13 cellular contexts compared by ENCODE assay signal in genomic region chr6:144330588-144330987, GRCh38. TPM values are rescaled to one million over a fixed set of nuclear protein-coding genes. Genes with fewer than 3 reads are reported as not detected.
DNase-seq lines count a peak whose midpoint lies in the region; ATAC-seq and TF ChIP-seq lines count a peak whose summit lies in the region.
"Had no signal": no experiment of that assay in that cellular context is flagged by ENCODE, and none has a peak within 500 bp of the region (broad histone marks: within the 10 kb centered on the region; RNA-seq: fewer than 3 reads in every experiment).

No MANE protein-coding gene starts in this region.

- TF ChIP-seq POLR2A in body of pancreas (IDR thresholded peaks at IDR 0.05): peak in 1 of 3 donors; percentile 16

- H3K4me1 ChIP-seq in body of pancreas: peaks cover 63% of the 10 kb centered on the region

- 12 to 17% methylated on average over 8 of the region's 8 CpGs for WGBS in body of pancreas, 2 donors

- peak overlapping the region in 3 of 4 donors; percentile 3 to 44 (median 37) for H3K27ac ChIP-seq in body of pancreas

- no peaks in the 10 kb centered on the region for H3K9me3 ChIP-seq in body of pancreas

- H3K27ac Mint-ChIP-seq in stimulated activated memory B cell treated with anti-CD40 and anti-IgM and Interleukin-4, amounts not matched to agents 10 μg/mL and 1 μg/mL and 100 μg/mL, for 72 hours: peak overlapping the region; percentile 38

- no peaks in the 10 kb centered on the region for H3K9me3 Mint-ChIP-seq in stimulated activated memory B cell treated with anti-CD40 and anti-IgM and Interleukin-4, amounts not matched to agents 10 μg/mL and 1 μg/mL and 100 μg/mL, for 72 hours

- ATAC-seq in body of pancreas (peak; percentile 87), left colon (peak; percentile 81), HG02798 (IDR thresholded peaks at IDR 0.05; ENCODE audit: poor library complexity, unreplicated experiment) (no peak), HG03439 (IDR thresholded peaks at IDR 0.05; ENCODE audit: unreplicated experiment) (no peak)
- no peak for ATAC-seq in stimulated activated memory B cell treated with anti-CD40 and anti-IgM and Interleukin-4, amounts not matched to agents 10 μg/mL and 1 μg/mL and 100 μg/mL, for 72 hours
- ATAC-seq: stimulated activated naive CD8-positive, alpha-beta T cell treated with anti-CD3 and anti-CD28 coated beads, Interleukin-15, Interleukin-2, amounts not matched to agents 100 U/mL and 50 U/mL, for 24 hours had no signal

- peaks cover 27% of the 10 kb centered on the region for H3K4me1 Mint-ChIP-seq in stimulated activated memory B cell treated with anti-CD40 and anti-IgM and Interleukin-4, amounts not matched to agents 10 μg/mL and 1 μg/mL and 100 μg/mL, for 72 hours

- no peak for TF ChIP-seq CTCF in body of pancreas (IDR thresholded peaks at IDR 0.05)

- H3K27me3 Mint-ChIP-seq in stimulated activated memory B cell treated with anti-CD40 and anti-IgM and Interleukin-4, amounts not matched to agents 10 μg/mL and 1 μg/mL and 100 μg/mL, for 72 hours: no peaks in the 10 kb centered on the region

- H3K36me3 Mint-ChIP-seq in stimulated activated memory B cell treated with anti-CD40 and anti-IgM and Interleukin-4, amounts not matched to agents 10 μg/mL and 1 μg/mL and 100 μg/mL, for 72 hours: no peaks in the 10 kb centered on the region

- H3K4me3 ChIP-seq in body of pancreas: no peak overlapping the region

- intact Hi-C loops in body of pancreas (cut with DNase I): no loop called here
- intact Hi-C loops in left colon (cut with DNase I, micrococcal nuclease): no loop called here

- no peaks in the 10 kb centered on the region for H3K27me3 ChIP-seq in body of pancreas

- DNase-seq in NCI-H1417 (lab: John Stamatoyannopoulos, UW) (peak in 2 of 3 experiments; percentile 50 to 73), NCI-H1417 treated with DMSO at 0.1 percent for 48 hours (lab: John Stamatoyannopoulos, UW) (no peak), body of pancreas (peak; percentile 68 to 76 (median 72)), left colon (peak; percentile 69), NCI-H187 (lab: John Stamatoyannopoulos, UW) (no peak)
- DNase-seq: EL; MM.1S; NK-92 treated with Interleukin-12 subunit alpha and Interleukin-12 subunit beta, amount 100 ng/mL, for 24 hours; stimulated activated naive CD8-positive, alpha-beta T cell treated with anti-CD3 and anti-CD28 coated beads, Interleukin-15, Interleukin-2, amounts not matched to agents 100 U/mL and 50 U/mL, for 24 hours; T-helper 9 cell had no signal

- no peak overlapping the region for H3K4me3 Mint-ChIP-seq in stimulated activated memory B cell treated with anti-CD40 and anti-IgM and Interleukin-4, amounts not matched to agents 10 μg/mL and 1 μg/mL and 100 μg/mL, for 72 hours

- no peaks in the 10 kb centered on the region for H3K36me3 ChIP-seq in body of pancreas (replicated peaks in 1 of 2; ENCODE audit: insufficient read depth in 1 of 2, low read depth in 2 of 2)

RNA-seq across cellular contexts. Expression of gene UTRN, which starts 45.5 kb away (rescaled TPM):
- 100 to 1,000 TPM; 112 to 133 TPM for total RNA-seq in body of pancreas
- 10 to 100 TPM; 88.3 to 89.5 TPM for total RNA-seq in left colon

Comparison
In these comparisons a context has a peak if more than half of its experiments do, and no peak if none do; other contexts are left out.
1. DNase-seq: peak in NCI-H1417 (2 of 3), body of pancreas (4 of 4) and left colon (2 of 2); none in NCI-H1417 treated with DMSO at 0.1 percent for 48 hours (single experiment) and NCI-H187 (0 of 2).
2. ATAC-seq: peak in body of pancreas (single experiment) and left colon (single experiment); none in stimulated activated memory B cell treated with anti-CD40 and anti-IgM and Interleukin-4, amounts not matched to agents 10 μg/mL and 1 μg/mL and 100 μg/mL, for 72 hours (single experiment), HG02798 (single experiment) and HG03439 (single experiment).